1 cellular context compared by ENCODE assay signal in the genomic region with DNA sequence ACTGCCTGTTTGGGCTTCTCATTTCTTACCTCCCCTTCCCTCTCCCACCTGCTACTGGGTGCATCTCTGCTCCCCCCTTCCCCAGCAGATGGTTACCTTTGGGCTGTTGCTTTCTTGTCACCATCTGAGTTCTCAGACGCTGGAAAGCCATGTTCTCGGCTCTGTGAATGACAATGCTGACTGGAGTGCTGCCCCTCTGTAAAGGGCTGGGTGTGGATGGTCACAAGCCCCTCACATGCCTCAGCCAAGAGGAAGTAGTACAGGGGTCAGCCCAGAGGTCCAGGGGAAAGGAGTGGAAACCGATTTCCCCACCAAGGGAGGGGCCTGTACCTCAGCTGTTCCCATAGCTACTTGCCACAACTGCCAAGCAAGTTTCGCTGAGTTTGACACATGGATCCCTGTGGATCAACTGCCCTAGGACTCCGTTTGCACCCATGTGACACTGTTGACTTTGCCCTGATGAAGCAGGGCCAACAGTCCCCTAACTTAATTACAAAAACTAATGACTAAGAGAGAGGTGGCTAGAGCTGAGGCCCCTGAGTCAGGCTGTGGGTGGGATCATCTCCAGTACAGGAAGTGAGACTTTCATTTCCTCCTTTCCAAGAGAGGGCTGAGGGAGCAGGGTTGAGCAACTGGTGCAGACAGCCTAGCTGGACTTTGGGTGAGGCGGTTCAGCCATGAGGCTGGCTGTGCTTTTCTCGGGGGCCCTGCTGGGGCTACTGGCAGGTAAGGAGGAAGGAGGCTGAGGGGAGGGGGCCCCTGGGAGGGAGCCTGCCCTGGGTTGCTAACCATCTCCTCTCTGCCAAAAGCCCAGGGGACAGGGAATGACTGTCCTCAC.
TF ChIP-seq lines count a peak whose summit lies in the region.

A gene with protein sequence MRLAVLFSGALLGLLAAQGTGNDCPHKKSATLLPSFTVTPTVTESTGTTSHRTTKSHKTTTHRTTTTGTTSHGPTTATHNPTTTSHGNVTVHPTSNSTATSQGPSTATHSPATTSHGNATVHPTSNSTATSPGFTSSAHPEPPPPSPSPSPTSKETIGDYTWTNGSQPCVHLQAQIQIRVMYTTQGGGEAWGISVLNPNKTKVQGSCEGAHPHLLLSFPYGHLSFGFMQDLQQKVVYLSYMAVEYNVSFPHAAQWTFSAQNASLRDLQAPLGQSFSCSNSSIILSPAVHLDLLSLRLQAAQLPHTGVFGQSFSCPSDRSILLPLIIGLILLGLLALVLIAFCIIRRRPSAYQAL (plus strand): TSS at position 638 of the 838 bp plus-strand sequence. CDS start 40 bp downstream, at position 678.

TF ChIP-seq in HepG2, 621 proteins besides CTCF, POLR2A, EP300 and RAD21 (continued from another document and continues in another):
- TF ChIP-seq, protein P1, sequence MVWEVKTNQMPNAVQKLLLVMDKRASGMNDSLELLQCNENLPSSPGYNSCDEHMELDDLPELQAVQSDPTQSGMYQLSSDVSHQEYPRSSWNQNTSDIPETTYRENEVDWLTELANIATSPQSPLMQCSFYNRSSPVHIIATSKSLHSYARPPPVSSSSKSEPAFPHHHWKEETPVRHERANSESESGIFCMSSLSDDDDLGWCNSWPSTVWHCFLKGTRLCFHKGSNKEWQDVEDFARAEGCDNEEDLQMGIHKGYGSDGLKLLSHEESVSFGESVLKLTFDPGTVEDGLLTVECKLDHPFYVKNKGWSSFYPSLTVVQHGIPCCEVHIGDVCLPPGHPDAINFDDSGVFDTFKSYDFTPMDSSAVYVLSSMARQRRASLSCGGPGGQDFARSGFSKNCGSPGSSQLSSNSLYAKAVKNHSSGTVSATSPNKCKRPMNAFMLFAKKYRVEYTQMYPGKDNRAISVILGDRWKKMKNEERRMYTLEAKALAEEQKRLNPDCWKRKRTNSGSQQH (CRISPR knock-in tag; IDR thresholded peaks at IDR 0.05; ENCODE audit: low read depth) = no peak
- TF ChIP-seq ZNF670 (CRISPR knock-in tag; IDR thresholded peaks at IDR 0.05; ENCODE audit: borderline replicate concordance) (peak; percentile 81; the same call in 1 of the 2 replicates), NR1H2 (CRISPR knock-in tag; IDR thresholded peaks at IDR 0.05; ENCODE audit: borderline replicate concordance, low read depth) (no peak), RFXAP (CRISPR knock-in tag; IDR thresholded peaks at IDR 0.05; ENCODE audit: borderline replicate concordance) (peak; percentile 78; the same call in 1 of the 2 replicates), PAF1 (CRISPR knock-in tag; IDR thresholded peaks at IDR 0.05) (peak; percentile 100), ZNF333 (CRISPR knock-in tag; IDR thresholded peaks at IDR 0.05; ENCODE audit: borderline replicate concordance) (no peak), TBL1XR1 (IDR thresholded peaks at IDR 0.05; ENCODE audit: borderline replicate concordance, low read length, partially characterized antibody) (peak; percentile 48), TEAD2 (CRISPR knock-in tag; IDR thresholded peaks at IDR 0.05) (peak; percentile 46; the same call in 1 of the 2 replicates), RFX5 (IDR thresholded peaks at IDR 0.05; ENCODE audit: low read depth, low read length) (no peak), HOXA9 (CRISPR knock-in tag; IDR thresholded peaks at IDR 0.05; ENCODE audit: borderline replicate concordance) (0 out of 2 replicates have a peak, but pooled peaks have one; percentile 39), XRCC5 (optimal IDR thresholded peaks at IDR 0.05; ENCODE audit: low read length) (no peak), ZNF207 (IDR thresholded peaks at IDR 0.05; ENCODE audit: borderline replicate concordance) (no peak), NKX3-1 (CRISPR knock-in tag; IDR thresholded peaks at IDR 0.05) (peak; percentile 47; the same call in 1 of the 2 replicates), MXD4 (CRISPR knock-in tag; IDR thresholded peaks at IDR 0.05) (peak; percentile 70; the same call in 1 of the 2 replicates), ZNF317 (CRISPR knock-in tag; IDR thresholded peaks at IDR 0.05) (peak; percentile 44; the same call in 1 of the 2 replicates), ZNF496 (CRISPR knock-in tag; IDR thresholded peaks at IDR 0.05; ENCODE audit: insufficient replicate concordance) (no peak), XBP1 (CRISPR knock-in tag; IDR thresholded peaks at IDR 0.05) (0 out of 2 replicates have a peak, but pooled peaks have one; percentile 36), ZSCAN9 (CRISPR knock-in tag; IDR thresholded peaks at IDR 0.05; ENCODE audit: borderline replicate concordance) (peak; percentile 59; the same call in 1 of the 2 replicates), SIN3A (IDR thresholded peaks at IDR 0.05; ENCODE audit: borderline replicate concordance, low read depth, low read length) (peak; percentile 77; the same call in 1 of the 2 replicates), ZNF543 (CRISPR knock-in tag; IDR thresholded peaks at IDR 0.05) (peak; percentile 67; the same call in 1 of the 2 replicates), SNRNP70 (IDR thresholded peaks at IDR 0.05; ENCODE audit: low read depth, low read length) (no peak), ZNF781 (CRISPR knock-in tag; IDR thresholded peaks at IDR 0.05; ENCODE audit: borderline replicate concordance, not compliant biosample characterization) (no peak), ZBTB21 (CRISPR knock-in tag; IDR thresholded peaks at IDR 0.05) (peak; percentile 41; the same call in 1 of the 2 replicates), RNF2 (conservative IDR thresholded peaks at IDR 0.05; ENCODE audit: low read depth) (0 out of 2 replicates have a peak, but pooled peaks have one; percentile 46), FOXK2 (IDR thresholded peaks at IDR 0.05) (peak; percentile 92), MIER2 (CRISPR knock-in tag; IDR thresholded peaks at IDR 0.05) (peak; percentile 81), MYC (CRISPR knock-in tag; IDR thresholded peaks at IDR 0.05; ENCODE audit: borderline replicate concordance) (peak; percentile 91), IRF2 (CRISPR knock-in tag; IDR thresholded peaks at IDR 0.05) (peak; percentile 75), ZNF891 (CRISPR knock-in tag; IDR thresholded peaks at IDR 0.05) (peak; percentile 49; the same call in 1 of the 2 replicates), WIZ (CRISPR knock-in tag; IDR thresholded peaks at IDR 0.05) (no peak), ZNF431 (CRISPR knock-in tag; IDR thresholded peaks at IDR 0.05; ENCODE audit: borderline replicate concordance, low read depth) (peak; percentile 51)
- TF ChIP-seq, protein P2, sequence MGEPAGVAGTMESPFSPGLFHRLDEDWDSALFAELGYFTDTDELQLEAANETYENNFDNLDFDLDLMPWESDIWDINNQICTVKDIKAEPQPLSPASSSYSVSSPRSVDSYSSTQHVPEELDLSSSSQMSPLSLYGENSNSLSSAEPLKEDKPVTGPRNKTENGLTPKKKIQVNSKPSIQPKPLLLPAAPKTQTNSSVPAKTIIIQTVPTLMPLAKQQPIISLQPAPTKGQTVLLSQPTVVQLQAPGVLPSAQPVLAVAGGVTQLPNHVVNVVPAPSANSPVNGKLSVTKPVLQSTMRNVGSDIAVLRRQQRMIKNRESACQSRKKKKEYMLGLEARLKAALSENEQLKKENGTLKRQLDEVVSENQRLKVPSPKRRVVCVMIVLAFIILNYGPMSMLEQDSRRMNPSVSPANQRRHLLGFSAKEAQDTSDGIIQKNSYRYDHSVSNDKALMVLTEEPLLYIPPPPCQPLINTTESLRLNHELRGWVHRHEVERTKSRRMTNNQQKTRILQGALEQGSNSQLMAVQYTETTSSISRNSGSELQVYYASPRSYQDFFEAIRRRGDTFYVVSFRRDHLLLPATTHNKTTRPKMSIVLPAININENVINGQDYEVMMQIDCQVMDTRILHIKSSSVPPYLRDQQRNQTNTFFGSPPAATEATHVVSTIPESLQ (CRISPR knock-in tag; conservative IDR thresholded peaks at IDR 0.05) = no peak; the same call in 1 of the 2 replicates
- TF ChIP-seq, protein P3, sequence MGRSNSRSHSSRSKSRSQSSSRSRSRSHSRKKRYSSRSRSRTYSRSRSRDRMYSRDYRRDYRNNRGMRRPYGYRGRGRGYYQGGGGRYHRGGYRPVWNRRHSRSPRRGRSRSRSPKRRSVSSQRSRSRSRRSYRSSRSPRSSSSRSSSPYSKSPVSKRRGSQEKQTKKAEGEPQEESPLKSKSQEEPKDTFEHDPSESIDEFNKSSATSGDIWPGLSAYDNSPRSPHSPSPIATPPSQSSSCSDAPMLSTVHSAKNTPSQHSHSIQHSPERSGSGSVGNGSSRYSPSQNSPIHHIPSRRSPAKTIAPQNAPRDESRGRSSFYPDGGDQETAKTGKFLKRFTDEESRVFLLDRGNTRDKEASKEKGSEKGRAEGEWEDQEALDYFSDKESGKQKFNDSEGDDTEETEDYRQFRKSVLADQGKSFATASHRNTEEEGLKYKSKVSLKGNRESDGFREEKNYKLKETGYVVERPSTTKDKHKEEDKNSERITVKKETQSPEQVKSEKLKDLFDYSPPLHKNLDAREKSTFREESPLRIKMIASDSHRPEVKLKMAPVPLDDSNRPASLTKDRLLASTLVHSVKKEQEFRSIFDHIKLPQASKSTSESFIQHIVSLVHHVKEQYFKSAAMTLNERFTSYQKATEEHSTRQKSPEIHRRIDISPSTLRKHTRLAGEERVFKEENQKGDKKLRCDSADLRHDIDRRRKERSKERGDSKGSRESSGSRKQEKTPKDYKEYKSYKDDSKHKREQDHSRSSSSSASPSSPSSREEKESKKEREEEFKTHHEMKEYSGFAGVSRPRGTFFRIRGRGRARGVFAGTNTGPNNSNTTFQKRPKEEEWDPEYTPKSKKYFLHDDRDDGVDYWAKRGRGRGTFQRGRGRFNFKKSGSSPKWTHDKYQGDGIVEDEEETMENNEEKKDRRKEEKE (IDR thresholded peaks at IDR 0.05) = no peak
- TF ChIP-seq, protein P4, sequence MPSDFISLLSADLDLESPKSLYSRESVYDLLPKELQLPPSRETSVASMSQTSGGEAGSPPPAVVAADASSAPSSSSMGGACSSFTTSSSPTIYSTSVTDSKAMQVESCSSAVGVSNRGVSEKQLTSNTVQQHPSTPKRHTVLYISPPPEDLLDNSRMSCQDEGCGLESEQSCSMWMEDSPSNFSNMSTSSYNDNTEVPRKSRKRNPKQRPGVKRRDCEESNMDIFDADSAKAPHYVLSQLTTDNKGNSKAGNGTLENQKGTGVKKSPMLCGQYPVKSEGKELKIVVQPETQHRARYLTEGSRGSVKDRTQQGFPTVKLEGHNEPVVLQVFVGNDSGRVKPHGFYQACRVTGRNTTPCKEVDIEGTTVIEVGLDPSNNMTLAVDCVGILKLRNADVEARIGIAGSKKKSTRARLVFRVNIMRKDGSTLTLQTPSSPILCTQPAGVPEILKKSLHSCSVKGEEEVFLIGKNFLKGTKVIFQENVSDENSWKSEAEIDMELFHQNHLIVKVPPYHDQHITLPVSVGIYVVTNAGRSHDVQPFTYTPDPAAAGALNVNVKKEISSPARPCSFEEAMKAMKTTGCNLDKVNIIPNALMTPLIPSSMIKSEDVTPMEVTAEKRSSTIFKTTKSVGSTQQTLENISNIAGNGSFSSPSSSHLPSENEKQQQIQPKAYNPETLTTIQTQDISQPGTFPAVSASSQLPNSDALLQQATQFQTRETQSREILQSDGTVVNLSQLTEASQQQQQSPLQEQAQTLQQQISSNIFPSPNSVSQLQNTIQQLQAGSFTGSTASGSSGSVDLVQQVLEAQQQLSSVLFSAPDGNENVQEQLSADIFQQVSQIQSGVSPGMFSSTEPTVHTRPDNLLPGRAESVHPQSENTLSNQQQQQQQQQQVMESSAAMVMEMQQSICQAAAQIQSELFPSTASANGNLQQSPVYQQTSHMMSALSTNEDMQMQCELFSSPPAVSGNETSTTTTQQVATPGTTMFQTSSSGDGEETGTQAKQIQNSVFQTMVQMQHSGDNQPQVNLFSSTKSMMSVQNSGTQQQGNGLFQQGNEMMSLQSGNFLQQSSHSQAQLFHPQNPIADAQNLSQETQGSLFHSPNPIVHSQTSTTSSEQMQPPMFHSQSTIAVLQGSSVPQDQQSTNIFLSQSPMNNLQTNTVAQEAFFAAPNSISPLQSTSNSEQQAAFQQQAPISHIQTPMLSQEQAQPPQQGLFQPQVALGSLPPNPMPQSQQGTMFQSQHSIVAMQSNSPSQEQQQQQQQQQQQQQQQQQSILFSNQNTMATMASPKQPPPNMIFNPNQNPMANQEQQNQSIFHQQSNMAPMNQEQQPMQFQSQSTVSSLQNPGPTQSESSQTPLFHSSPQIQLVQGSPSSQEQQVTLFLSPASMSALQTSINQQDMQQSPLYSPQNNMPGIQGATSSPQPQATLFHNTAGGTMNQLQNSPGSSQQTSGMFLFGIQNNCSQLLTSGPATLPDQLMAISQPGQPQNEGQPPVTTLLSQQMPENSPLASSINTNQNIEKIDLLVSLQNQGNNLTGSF (CRISPR knock-in tag; IDR thresholded peaks at IDR 0.05) = 0 out of 2 replicates have a peak, but pooled peaks have one; percentile 42
- TF ChIP-seq, protein P5, sequence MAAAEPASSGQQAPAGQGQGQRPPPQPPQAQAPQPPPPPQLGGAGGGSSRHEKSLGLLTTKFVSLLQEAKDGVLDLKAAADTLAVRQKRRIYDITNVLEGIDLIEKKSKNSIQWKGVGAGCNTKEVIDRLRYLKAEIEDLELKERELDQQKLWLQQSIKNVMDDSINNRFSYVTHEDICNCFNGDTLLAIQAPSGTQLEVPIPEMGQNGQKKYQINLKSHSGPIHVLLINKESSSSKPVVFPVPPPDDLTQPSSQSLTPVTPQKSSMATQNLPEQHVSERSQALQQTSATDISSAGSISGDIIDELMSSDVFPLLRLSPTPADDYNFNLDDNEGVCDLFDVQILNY (CRISPR knock-in tag; conservative IDR thresholded peaks at IDR 0.05) = no peak
- TF ChIP-seq, protein P6, sequence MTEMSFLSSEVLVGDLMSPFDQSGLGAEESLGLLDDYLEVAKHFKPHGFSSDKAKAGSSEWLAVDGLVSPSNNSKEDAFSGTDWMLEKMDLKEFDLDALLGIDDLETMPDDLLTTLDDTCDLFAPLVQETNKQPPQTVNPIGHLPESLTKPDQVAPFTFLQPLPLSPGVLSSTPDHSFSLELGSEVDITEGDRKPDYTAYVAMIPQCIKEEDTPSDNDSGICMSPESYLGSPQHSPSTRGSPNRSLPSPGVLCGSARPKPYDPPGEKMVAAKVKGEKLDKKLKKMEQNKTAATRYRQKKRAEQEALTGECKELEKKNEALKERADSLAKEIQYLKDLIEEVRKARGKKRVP (CRISPR knock-in tag; IDR thresholded peaks at IDR 0.05) = peak; percentile 52 to 56; a peak in 3 of 4 replicates
- TF ChIP-seq, protein P7, sequence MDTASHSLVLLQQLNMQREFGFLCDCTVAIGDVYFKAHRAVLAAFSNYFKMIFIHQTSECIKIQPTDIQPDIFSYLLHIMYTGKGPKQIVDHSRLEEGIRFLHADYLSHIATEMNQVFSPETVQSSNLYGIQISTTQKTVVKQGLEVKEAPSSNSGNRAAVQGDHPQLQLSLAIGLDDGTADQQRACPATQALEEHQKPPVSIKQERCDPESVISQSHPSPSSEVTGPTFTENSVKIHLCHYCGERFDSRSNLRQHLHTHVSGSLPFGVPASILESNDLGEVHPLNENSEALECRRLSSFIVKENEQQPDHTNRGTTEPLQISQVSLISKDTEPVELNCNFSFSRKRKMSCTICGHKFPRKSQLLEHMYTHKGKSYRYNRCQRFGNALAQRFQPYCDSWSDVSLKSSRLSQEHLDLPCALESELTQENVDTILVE (CRISPR knock-in tag; IDR thresholded peaks at IDR 0.05) = peak; percentile 87; the same call in 1 of the 2 replicates
- TF ChIP-seq, protein P8, sequence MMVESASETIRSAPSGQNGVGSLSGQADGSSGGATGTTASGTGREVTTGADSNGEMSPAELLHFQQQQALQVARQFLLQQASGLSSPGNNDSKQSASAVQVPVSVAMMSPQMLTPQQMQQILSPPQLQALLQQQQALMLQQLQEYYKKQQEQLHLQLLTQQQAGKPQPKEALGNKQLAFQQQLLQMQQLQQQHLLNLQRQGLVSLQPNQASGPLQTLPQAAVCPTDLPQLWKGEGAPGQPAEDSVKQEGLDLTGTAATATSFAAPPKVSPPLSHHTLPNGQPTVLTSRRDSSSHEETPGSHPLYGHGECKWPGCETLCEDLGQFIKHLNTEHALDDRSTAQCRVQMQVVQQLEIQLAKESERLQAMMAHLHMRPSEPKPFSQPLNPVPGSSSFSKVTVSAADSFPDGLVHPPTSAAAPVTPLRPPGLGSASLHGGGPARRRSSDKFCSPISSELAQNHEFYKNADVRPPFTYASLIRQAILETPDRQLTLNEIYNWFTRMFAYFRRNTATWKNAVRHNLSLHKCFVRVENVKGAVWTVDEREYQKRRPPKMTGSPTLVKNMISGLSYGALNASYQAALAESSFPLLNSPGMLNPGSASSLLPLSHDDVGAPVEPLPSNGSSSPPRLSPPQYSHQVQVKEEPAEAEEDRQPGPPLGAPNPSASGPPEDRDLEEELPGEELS (CRISPR knock-in tag; IDR thresholded peaks at IDR 0.05) = peak; percentile 70
